17 cellular contexts compared by ENCODE assay signal in the genomic region with DNA sequence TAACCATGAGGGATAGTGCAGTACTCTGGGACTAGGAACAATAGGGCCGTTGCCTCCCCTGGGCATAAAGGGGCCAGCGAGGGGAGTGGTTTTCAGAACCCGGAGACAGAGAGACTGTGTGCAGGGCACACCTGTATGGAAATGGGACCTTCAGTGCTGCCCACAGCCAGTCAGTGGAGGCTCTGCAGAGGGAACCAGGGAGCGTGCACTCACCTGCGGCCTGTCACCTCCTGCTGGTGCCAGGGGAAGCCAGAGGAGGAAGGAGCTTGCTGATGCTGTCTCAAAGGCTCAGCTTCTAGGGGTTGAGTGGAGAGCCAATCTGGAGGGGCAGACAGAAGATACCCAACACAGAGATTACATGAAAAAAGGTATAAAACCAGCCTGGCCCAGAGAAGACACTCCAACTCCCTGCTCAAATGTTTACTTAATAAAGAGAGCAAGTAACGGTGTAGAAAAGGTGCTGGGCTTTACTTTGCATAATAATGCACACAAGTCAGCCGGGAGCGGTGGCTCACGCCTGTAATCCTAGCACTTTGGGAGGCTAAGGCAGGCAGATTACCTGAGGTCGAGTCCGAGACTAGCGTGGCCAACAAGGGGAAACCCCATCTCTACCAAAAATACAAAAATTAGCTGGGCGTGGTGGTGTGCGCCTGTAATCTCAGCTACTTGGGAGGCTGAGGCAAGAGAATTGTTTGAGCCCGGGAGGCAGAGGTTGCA. TPM values are rescaled to one million over a fixed set of nuclear protein-coding genes. Genes with fewer than 3 reads are reported as not detected.
DNase-seq lines count a peak whose midpoint lies in the region; ATAC-seq and TF ChIP-seq lines count a peak whose summit lies in the region.
"Had no signal": no experiment of that assay in that cellular context is flagged by ENCODE, and none has a peak within 500 bp of the region (broad histone marks: within the 10 kb centered on the region; RNA-seq: fewer than 3 reads in every experiment).

No MANE protein-coding gene starts in this region.

- no peaks in the 10 kb centered on the region for H3K27me3 ChIP-seq in thyroid gland
- no peaks in the 10 kb centered on the region for H3K27me3 ChIP-seq in heart right ventricle
- H3K27me3 ChIP-seq: gastroesophageal sphincter had no signal

- H3K9me3 ChIP-seq in thyroid gland (no peaks in the 10 kb centered on the region), heart right ventricle (no peaks in the 10 kb centered on the region)
- H3K9me3 ChIP-seq: gastroesophageal sphincter, tibial artery had no signal

- H3K36me3 ChIP-seq in thyroid gland (no peaks in the 10 kb centered on the region), heart right ventricle (no peaks in the 10 kb centered on the region)
- H3K36me3 ChIP-seq: gastroesophageal sphincter, tibial artery had no signal

- H3K4me3 ChIP-seq in thyroid gland (replicated peaks in 1 of 3) (no peak overlapping the region), heart right ventricle (no peak overlapping the region)
- H3K4me3 ChIP-seq: gastroesophageal sphincter, tibial artery had no signal

- WGBS in thyroid gland, 2 donors: 80 to 82% methylated on average over 15 of the region's 15 CpGs
- WGBS in heart right ventricle, 2 donors: 89 to 90% methylated on average over 15 of the region's 15 CpGs

- intact Hi-C loops in thyroid gland (cut with DNase I): no loop called here
- intact Hi-C loops in heart right ventricle (cut with DNase I): no loop called here

- H3K4me1 ChIP-seq in thyroid gland (peaks cover 0 to 9% of the 10 kb centered on the region in 2 donors), heart right ventricle (no peaks in the 10 kb centered on the region)
- H3K4me1 ChIP-seq: gastroesophageal sphincter had no signal

- TF ChIP-seq POLR2A in thyroid gland (IDR thresholded peaks at IDR 0.05): no peak

- TF ChIP-seq CTCF in thyroid gland (IDR thresholded peaks at IDR 0.05) (no peak), heart right ventricle (IDR thresholded peaks at IDR 0.05) (no peak)

- ATAC-seq in HG02870 (IDR thresholded peaks at IDR 0.05; ENCODE audit: unreplicated experiment): no peak
- ATAC-seq in heart right ventricle: no peak
- ATAC-seq: gastroesophageal sphincter, natural killer cell had no signal

- H3K27ac ChIP-seq in thyroid gland (no peak overlapping the region), heart right ventricle (no peak overlapping the region)
- H3K27ac ChIP-seq: gastroesophageal sphincter, tibial artery had no signal

- peak; percentile 38 for DNase-seq in NCI-H1092 treated with DMSO at 0.1 percent for 48 hours (lab: John Stamatoyannopoulos, UW)
- peak; percentile 33 for DNase-seq in NCI-H2081 treated with DMSO at 0.1 percent for 48 hours (lab: John Stamatoyannopoulos, UW)
- peak; percentile 81 for DNase-seq in NCI-H748 treated with DMSO at 0.1 percent for 48 hours (lab: John Stamatoyannopoulos, UW)
- DNase-seq in thyroid gland: peak; percentile 16 to 35
- DNase-seq in activated CD4-positive, alpha-beta T cell treated with anti-CD3 and anti-CD28 coated beads, Interleukin-2, amount 50 U/mL, for 4 hours: no peak
- no peak for DNase-seq in heart right ventricle
- DNase-seq: activated CD4-positive, alpha-beta T cell treated with anti-CD3 and anti-CD28 coated beads, Interleukin-2, amount 50 U/mL, for 48 hours; activated T-cell treated with anti-CD3 and anti-CD28 coated beads for 4 hours; amygdala; mesendoderm; natural killer cell; NCI-H2171 treated with DMSO at 0.1 percent for 48 hours; SIG-M5; stimulated activated naive CD4-positive, alpha-beta T cell; tibial artery had no signal

RNA-seq across cellular contexts. Expression of a gene that starts 35.5 kb away (rescaled TPM):
- total RNA-seq in thyroid gland (10 to 100 TPM; 44.2 to 62.1 (median 51.7) TPM), heart right ventricle (10 to 100 TPM; 18.5 to 29.5 (median 25.1) TPM)
- 10 to 100 TPM; 10.0 to 10.8 TPM for polyA plus RNA-seq in heart right ventricle

Comparison
In these comparisons a context has a peak if more than half of its experiments do, and no peak if none do; other contexts are left out.
1. DNase-seq: peak in NCI-H1092 treated with DMSO at 0.1 percent for 48 hours (single experiment), NCI-H2081 treated with DMSO at 0.1 percent for 48 hours (single experiment), NCI-H748 treated with DMSO at 0.1 percent for 48 hours (single experiment) and thyroid gland (2 of 2); none in activated CD4-positive, alpha-beta T cell treated with anti-CD3 and anti-CD28 coated beads, Interleukin-2, amount 50 U/mL, for 4 hours (0 of 2) and heart right ventricle (0 of 2).